Comparison of ENCODE assay signal across 17 cellular contexts in the genomic region with DNA sequence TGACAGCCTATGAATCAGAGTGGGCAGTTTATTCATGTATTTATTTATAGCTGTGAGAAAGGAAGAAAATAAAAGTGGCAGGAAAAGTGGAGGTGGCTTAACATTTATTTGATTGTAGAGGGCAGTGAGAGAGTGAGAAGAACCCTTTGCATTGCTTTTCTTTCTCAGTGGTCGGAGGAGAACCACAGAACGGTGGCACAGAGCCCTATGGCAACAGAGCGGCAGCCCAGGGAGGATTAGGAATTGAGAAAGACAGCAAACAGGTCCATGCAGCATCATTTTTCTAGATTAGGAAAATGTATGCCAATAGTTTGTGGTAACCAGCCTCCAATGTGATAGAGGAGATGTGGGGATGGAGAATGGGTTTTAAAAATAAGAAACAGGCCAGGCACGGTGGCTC.
"Had no signal": no experiment of that assay in that cellular context is flagged by ENCODE, and none has a peak within 500 bp of the region (broad histone marks: within the 10 kb centered on the region; RNA-seq: fewer than 3 reads in every experiment).

No MANE protein-coding gene starts in this region.

- H3K27ac ChIP-seq: epithelial cell of prostate, esophagus muscularis mucosa, hepatocyte, left ventricle myocardium inferior, lower lobe of right lung, parathyroid adenoma, prostate gland, skin epidermis, stomach had no signal

- H3K36me3 ChIP-seq: esophagus muscularis mucosa, left ventricle myocardium inferior, lower lobe of right lung, prostate gland, stomach had no signal

- H3K4me3 ChIP-seq: esophagus muscularis mucosa, hepatocyte, left ventricle myocardium inferior, lower lobe of right lung, prostate gland, skin epidermis, stomach had no signal

- DNase-seq: effector memory CD8-positive, alpha-beta T cell; foreskin fibroblast; kidney; left ventricle myocardium inferior; lower lobe of right lung; naive B cell; stimulated activated CD4-positive, alpha-beta T cell treated with anti-CD3 and anti-CD28 coated beads, Interleukin-2, amount 100 ng/mL, for 24 hours; stimulated activated CD4-positive, alpha-beta T cell treated with anti-CD3 and anti-CD28 coated beads, Interleukin-4, amount 100 ng/mL, for 4 hours; stimulated activated naive CD4-positive, alpha-beta T cell; stomach had no signal

- H3K9me3 ChIP-seq: esophagus muscularis mucosa, left ventricle myocardium inferior, lower lobe of right lung, prostate gland, stomach had no signal

- ATAC-seq: effector memory CD8-positive, alpha-beta T cell; lower lobe of right lung; sciatic nerve had no signal

- H3K27me3 ChIP-seq: esophagus muscularis mucosa had no signal
